Comparison of ENCODE assay signal across 12 cellular contexts in the genomic region with DNA sequence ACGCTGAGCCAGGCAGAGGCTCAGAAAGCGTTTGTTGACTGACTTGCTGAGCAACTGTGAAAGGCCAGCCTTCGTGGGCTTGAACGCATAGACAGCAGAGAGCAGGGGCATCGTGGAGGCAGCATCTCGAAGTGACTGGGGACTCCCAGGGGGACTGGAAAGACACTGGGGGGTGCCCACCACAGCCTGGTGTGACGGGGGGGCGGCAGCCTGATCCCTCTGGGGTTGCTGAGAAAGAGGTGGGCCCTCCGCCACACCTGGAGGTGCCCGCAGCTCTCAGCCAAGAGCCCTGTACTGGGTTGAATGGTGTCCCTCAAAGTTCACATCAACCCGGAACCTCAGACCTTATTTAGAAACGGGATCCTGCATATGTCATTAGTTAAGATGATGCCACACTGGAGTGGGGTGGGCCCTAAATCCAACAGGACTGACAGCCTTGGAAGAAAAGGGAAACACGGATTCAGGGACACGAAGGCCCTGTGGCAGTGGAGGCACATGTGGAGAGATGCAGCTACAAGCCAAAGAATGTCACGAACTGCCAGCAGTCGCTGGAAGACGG.
DNase-seq lines count a peak whose midpoint lies in the region; ATAC-seq and TF ChIP-seq lines count a peak whose summit lies in the region.
"Had no signal": no experiment of that assay in that cellular context is flagged by ENCODE, and none has a peak within 500 bp of the region (broad histone marks: within the 10 kb centered on the region; RNA-seq: fewer than 3 reads in every experiment).

No MANE protein-coding gene starts in this region.

- H3K27me3 ChIP-seq in BLaER1 treated with 17β-estradiol and CSF1 and Interleukin-3, amounts not matched to agents 10 nM and 100 nM = no peaks in the 10 kb centered on the region
- H3K27me3 ChIP-seq in layer of hippocampus (ENCODE audit: control insufficient read depth, insufficient read depth, low read length) = no peaks in the 10 kb centered on the region
- H3K27me3 ChIP-seq in gastrocnemius medialis = no peaks in the 10 kb centered on the region

- peak overlapping the region in 3 of 11 experiments; percentile 34 to 43 (median 34); a peak in 2 of 22 replicates for H3K27ac ChIP-seq in BLaER1 treated with 17β-estradiol and CSF1 and Interleukin-3, amounts not matched to agents 10 nM and 100 nM
- H3K27ac ChIP-seq in angular gyrus (ENCODE audit: low read depth, low read length) (peak overlapping the region; percentile 61), layer of hippocampus (ENCODE audit: low read depth, low read length) (peak overlapping the region; percentile 67), gastrocnemius medialis (peak overlapping the region; percentile 93 to 98 (median 96))

- H4K20me1 ChIP-seq in BLaER1 treated with 17β-estradiol and CSF1 and Interleukin-3, amounts not matched to agents 10 nM and 100 nM = peaks cover 98 to 100% (median 100%) of the 10 kb centered on the region in 11 experiments

- no peak overlapping the region for H3K9ac ChIP-seq in BLaER1 treated with 17β-estradiol and CSF1 and Interleukin-3, amounts not matched to agents 10 nM and 100 nM

- no peak for TF ChIP-seq CTCF in gastrocnemius medialis (IDR thresholded peaks at IDR 0.05 in 4 of 5, conservative IDR thresholded peaks at IDR 0.05 in 1 of 5)

- no peak overlapping the region; a peak in 1 of 20 replicates for H3K4me3 ChIP-seq in BLaER1 treated with 17β-estradiol and CSF1 and Interleukin-3, amounts not matched to agents 10 nM and 100 nM
- no peak overlapping the region for H3K4me3 ChIP-seq in gastrocnemius medialis

- in situ Hi-C loops in gastrocnemius medialis (cut with MboI; ENCODE audit: low sequenced_read_pairs in 4 of 4) = loop anchor here in 1 of 4 donors (25.0 kb wide), 1 partner anchor 133 kb away; no protein-coding TSS in a partner anchor

- no peak for DNase-seq in gastrocnemius medialis
- DNase-seq in mucosa of gallbladder (ENCODE audit: low spot score) = no peak
- no peak for DNase-seq in hypothalamus (lab: John Stamatoyannopoulos, UW)
- DNase-seq in activated gamma-delta T cell treated with Interleukin-2 at 50 U/mL for 16 hours = no peak
- DNase-seq: NCI-H1436 treated with DMSO at 0.1 percent for 48 hours; NCI-H774; stimulated activated CD4-positive, alpha-beta T cell treated with anti-CD3 and anti-CD28 coated beads, Interleukin-12 subunit alpha, Interleukin-12 subunit beta, amount 100 ng/mL, for 4 hours; T-helper 17 cell had no signal

- peak overlapping the region; percentile 66 to 94 (median 88) for H3K4me2 ChIP-seq in BLaER1 treated with 17β-estradiol and CSF1 and Interleukin-3, amounts not matched to agents 10 nM and 100 nM

- ATAC-seq in gastrocnemius medialis = no peak
- no peak for ATAC-seq in GM19035 (IDR thresholded peaks at IDR 0.05; ENCODE audit: unreplicated experiment)

- H3K36me3 ChIP-seq in BLaER1 treated with 17β-estradiol and CSF1 and Interleukin-3, amounts not matched to agents 10 nM and 100 nM = peaks cover 34 to 86% (median 67%) of the 10 kb centered on the region in 11 experiments
- H3K36me3 ChIP-seq in gastrocnemius medialis = peaks cover 0 to 22% of the 10 kb centered on the region in 2 donors

- no peak for TF ChIP-seq POLR2A in gastrocnemius medialis (IDR thresholded peaks at IDR 0.05)

- peaks cover 57 to 90% (median 76%) of the 10 kb centered on the region in 10 experiments for H3K4me1 ChIP-seq in BLaER1 treated with 17β-estradiol and CSF1 and Interleukin-3, amounts not matched to agents 10 nM and 100 nM
- peaks cover 68 to 69% of the 10 kb centered on the region in 2 donors for H3K4me1 ChIP-seq in gastrocnemius medialis

- intact Hi-C loops in gastrocnemius medialis (cut with DNase I; ENCODE audit: low total_unique reads) = no loop called here

- no peaks in the 10 kb centered on the region for H3K9me3 ChIP-seq in BLaER1 treated with 17β-estradiol and CSF1 and Interleukin-3, amounts not matched to agents 10 nM and 100 nM (replicated peaks in 1 of 11)
- no peaks in the 10 kb centered on the region for H3K9me3 ChIP-seq in gastrocnemius medialis
